ENCODE assay signal across 1 cellular context in genomic region chr3:151675858-151676615, GRCh38.
TF ChIP-seq lines count a peak whose summit lies in the region.

No MANE protein-coding gene starts in this region.

TF ChIP-seq in K562, 482 proteins besides CTCF, POLR2A, EP300 and RAD21 (continued from another document and continues in another):
- peak; percentile 98 for TF ChIP-seq DMBX1 (CRISPR knock-in tag; IDR thresholded peaks at IDR 0.05; ENCODE audit: borderline replicate concordance)
- TF ChIP-seq PTTG1 (tag; IDR thresholded peaks at IDR 0.05; ENCODE audit: low read depth) = peak; percentile 82
- TF ChIP-seq ZNF584 (CRISPR knock-in tag; IDR thresholded peaks at IDR 0.05; ENCODE audit: low read depth) = 0 out of 2 replicates have a peak, but pooled peaks have one; percentile 43
- no peak for TF ChIP-seq POLR2B (IDR thresholded peaks at IDR 0.05; ENCODE audit: low read depth, partially characterized antibody)
- peak; percentile 93; the same call in 1 of the 2 replicates for TF ChIP-seq ZNF311 (CRISPR knock-in tag; IDR thresholded peaks at IDR 0.05)
- TF ChIP-seq, protein P1, sequence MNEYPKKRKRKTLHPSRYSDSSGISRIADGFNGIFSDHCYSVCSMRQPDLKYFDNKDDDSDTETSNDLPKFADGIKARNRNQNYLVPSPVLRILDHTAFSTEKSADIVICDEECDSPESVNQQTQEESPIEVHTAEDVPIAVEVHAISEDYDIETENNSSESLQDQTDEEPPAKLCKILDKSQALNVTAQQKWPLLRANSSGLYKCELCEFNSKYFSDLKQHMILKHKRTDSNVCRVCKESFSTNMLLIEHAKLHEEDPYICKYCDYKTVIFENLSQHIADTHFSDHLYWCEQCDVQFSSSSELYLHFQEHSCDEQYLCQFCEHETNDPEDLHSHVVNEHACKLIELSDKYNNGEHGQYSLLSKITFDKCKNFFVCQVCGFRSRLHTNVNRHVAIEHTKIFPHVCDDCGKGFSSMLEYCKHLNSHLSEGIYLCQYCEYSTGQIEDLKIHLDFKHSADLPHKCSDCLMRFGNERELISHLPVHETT (CRISPR knock-in tag; conservative IDR thresholded peaks at IDR 0.05 in 1 of 2, IDR thresholded peaks at IDR 0.05 in 1 of 2) = peak in 1 of 2 experiments; percentile 92; a peak in 2 of 4 replicates
- TF ChIP-seq CXXC5 (CRISPR knock-in tag; IDR thresholded peaks at IDR 0.05) = peak; percentile 78
- TF ChIP-seq MECOM (CRISPR knock-in tag; IDR thresholded peaks at IDR 0.05) = peak; percentile 59; the same call in 1 of the 2 replicates
- TF ChIP-seq ZNF644 (tag; IDR thresholded peaks at IDR 0.05; ENCODE audit: low read depth) = peak; percentile 93
- TF ChIP-seq CCNT2 (IDR thresholded peaks at IDR 0.05; ENCODE audit: borderline replicate concordance, extremely low read depth, insufficient read length, low read depth, low read length) = no peak
- TF ChIP-seq, protein P2, sequence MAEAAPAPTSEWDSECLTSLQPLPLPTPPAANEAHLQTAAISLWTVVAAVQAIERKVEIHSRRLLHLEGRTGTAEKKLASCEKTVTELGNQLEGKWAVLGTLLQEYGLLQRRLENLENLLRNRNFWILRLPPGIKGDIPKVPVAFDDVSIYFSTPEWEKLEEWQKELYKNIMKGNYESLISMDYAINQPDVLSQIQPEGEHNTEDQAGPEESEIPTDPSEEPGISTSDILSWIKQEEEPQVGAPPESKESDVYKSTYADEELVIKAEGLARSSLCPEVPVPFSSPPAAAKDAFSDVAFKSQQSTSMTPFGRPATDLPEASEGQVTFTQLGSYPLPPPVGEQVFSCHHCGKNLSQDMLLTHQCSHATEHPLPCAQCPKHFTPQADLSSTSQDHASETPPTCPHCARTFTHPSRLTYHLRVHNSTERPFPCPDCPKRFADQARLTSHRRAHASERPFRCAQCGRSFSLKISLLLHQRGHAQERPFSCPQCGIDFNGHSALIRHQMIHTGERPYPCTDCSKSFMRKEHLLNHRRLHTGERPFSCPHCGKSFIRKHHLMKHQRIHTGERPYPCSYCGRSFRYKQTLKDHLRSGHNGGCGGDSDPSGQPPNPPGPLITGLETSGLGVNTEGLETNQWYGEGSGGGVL (CRISPR knock-in tag; IDR thresholded peaks at IDR 0.05) = 0 out of 2 replicates have a peak, but pooled peaks have one; percentile 62
- peak; percentile 33; the same call in 1 of the 2 replicates for TF ChIP-seq CEBPB (tag; IDR thresholded peaks at IDR 0.05)
- TF ChIP-seq NR2C1 (IDR thresholded peaks at IDR 0.05) = no peak
- peak; percentile 80 for TF ChIP-seq NR2C1 (tag; IDR thresholded peaks at IDR 0.05)
- peak; percentile 62; the same call in 1 of the 2 replicates for TF ChIP-seq PTRF (tag; IDR thresholded peaks at IDR 0.05)
- TF ChIP-seq FOS (IDR thresholded peaks at IDR 0.05; ENCODE audit: extremely low read depth, insufficient read length) = no peak
- TF ChIP-seq ZNF175 (CRISPR knock-in tag; IDR thresholded peaks at IDR 0.05; ENCODE audit: low read depth) = peak; percentile 93
- TF ChIP-seq, protein P3, sequence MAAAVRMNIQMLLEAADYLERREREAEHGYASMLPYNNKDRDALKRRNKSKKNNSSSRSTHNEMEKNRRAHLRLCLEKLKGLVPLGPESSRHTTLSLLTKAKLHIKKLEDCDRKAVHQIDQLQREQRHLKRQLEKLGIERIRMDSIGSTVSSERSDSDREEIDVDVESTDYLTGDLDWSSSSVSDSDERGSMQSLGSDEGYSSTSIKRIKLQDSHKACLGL (CRISPR knock-in tag; IDR thresholded peaks at IDR 0.05; ENCODE audit: borderline replicate concordance, poor library complexity, severe bottlenecking) = no peak
- TF ChIP-seq FOXK1 (CRISPR knock-in tag; IDR thresholded peaks at IDR 0.05; ENCODE audit: borderline replicate concordance) = no peak
- TF ChIP-seq ZC3H8 (IDR thresholded peaks at IDR 0.05) = no peak
- peak; percentile 81; the same call in 1 of the 2 replicates for TF ChIP-seq KLF6 (CRISPR knock-in tag; IDR thresholded peaks at IDR 0.05; ENCODE audit: borderline replicate concordance)
- peak; percentile 75 for TF ChIP-seq MEF2D (tag; conservative IDR thresholded peaks at IDR 0.05; ENCODE audit: low read depth)
- TF ChIP-seq NCOA2 (IDR thresholded peaks at IDR 0.05; ENCODE audit: partially characterized antibody in 2 of 2) = no peak
- peak; percentile 88 for TF ChIP-seq ZNF395 (CRISPR knock-in tag; IDR thresholded peaks at IDR 0.05)
- TF ChIP-seq HINFP (tag; conservative IDR thresholded peaks at IDR 0.05; ENCODE audit: low read depth) = peak; percentile 67; the same call in 1 of the 2 replicates
- no peak for TF ChIP-seq ZNF75A (CRISPR knock-in tag; IDR thresholded peaks at IDR 0.05)
- peak; percentile 76; the same call in 1 of the 2 replicates for TF ChIP-seq TEAD2 (tag; IDR thresholded peaks at IDR 0.05)
- TF ChIP-seq, protein P4, sequence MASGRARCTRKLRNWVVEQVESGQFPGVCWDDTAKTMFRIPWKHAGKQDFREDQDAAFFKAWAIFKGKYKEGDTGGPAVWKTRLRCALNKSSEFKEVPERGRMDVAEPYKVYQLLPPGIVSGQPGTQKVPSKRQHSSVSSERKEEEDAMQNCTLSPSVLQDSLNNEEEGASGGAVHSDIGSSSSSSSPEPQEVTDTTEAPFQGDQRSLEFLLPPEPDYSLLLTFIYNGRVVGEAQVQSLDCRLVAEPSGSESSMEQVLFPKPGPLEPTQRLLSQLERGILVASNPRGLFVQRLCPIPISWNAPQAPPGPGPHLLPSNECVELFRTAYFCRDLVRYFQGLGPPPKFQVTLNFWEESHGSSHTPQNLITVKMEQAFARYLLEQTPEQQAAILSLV (tag; IDR thresholded peaks at IDR 0.05) = peak; percentile 50; the same call in 1 of the 2 replicates
- TF ChIP-seq SMAD4 (CRISPR knock-in tag; conservative IDR thresholded peaks at IDR 0.05) = peak; percentile 87
- peak; percentile 88 for TF ChIP-seq ZNF583 (CRISPR knock-in tag; IDR thresholded peaks at IDR 0.05)
- no peak for TF ChIP-seq HMGN3 (IDR thresholded peaks at IDR 0.05; ENCODE audit: borderline replicate concordance, extremely low read depth, insufficient read length, low read depth, low read length)
- peak; percentile 92 for TF ChIP-seq GTF2A2 (tag; IDR thresholded peaks at IDR 0.05)
- TF ChIP-seq ZNF766 (CRISPR knock-in tag; conservative IDR thresholded peaks at IDR 0.05) = peak; percentile 78
- peak; percentile 83; the same call in 1 of the 2 replicates for TF ChIP-seq HSF4 (CRISPR knock-in tag; IDR thresholded peaks at IDR 0.05; ENCODE audit: borderline replicate concordance)
- TF ChIP-seq ZEB2 (IDR thresholded peaks at IDR 0.05) = no peak
- no peak for TF ChIP-seq CEBPG (CRISPR knock-in tag; IDR thresholded peaks at IDR 0.05)
- TF ChIP-seq CEBPG (tag; conservative IDR thresholded peaks at IDR 0.05 in 1 of 2, IDR thresholded peaks at IDR 0.05 in 1 of 2) = 0 out of 4 replicates have a peak, but pooled peaks of 1 of the 2 experiments have one; percentile 15
- TF ChIP-seq ZNF133 (CRISPR knock-in tag; IDR thresholded peaks at IDR 0.05) = no peak
- no peak for TF ChIP-seq JUND (IDR thresholded peaks at IDR 0.05; ENCODE audit: borderline replicate concordance, low read depth, low read length)
- TF ChIP-seq JUND (tag; IDR thresholded peaks at IDR 0.05; ENCODE audit: borderline replicate concordance, low read depth, low read length) = peak; percentile 16; the same call in 1 of the 3 replicates
- 0 out of 2 replicates have a peak, but pooled peaks have one; percentile 25 for TF ChIP-seq ZNF79 (CRISPR knock-in tag; IDR thresholded peaks at IDR 0.05; ENCODE audit: low read depth)
- TF ChIP-seq, protein P5, sequence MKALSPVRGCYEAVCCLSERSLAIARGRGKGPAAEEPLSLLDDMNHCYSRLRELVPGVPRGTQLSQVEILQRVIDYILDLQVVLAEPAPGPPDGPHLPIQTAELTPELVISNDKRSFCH (CRISPR knock-in tag; IDR thresholded peaks at IDR 0.05) = no peak
- TF ChIP-seq, protein P5 (tag; IDR thresholded peaks at IDR 0.05) = peak; percentile 94
- TF ChIP-seq, protein P6, sequence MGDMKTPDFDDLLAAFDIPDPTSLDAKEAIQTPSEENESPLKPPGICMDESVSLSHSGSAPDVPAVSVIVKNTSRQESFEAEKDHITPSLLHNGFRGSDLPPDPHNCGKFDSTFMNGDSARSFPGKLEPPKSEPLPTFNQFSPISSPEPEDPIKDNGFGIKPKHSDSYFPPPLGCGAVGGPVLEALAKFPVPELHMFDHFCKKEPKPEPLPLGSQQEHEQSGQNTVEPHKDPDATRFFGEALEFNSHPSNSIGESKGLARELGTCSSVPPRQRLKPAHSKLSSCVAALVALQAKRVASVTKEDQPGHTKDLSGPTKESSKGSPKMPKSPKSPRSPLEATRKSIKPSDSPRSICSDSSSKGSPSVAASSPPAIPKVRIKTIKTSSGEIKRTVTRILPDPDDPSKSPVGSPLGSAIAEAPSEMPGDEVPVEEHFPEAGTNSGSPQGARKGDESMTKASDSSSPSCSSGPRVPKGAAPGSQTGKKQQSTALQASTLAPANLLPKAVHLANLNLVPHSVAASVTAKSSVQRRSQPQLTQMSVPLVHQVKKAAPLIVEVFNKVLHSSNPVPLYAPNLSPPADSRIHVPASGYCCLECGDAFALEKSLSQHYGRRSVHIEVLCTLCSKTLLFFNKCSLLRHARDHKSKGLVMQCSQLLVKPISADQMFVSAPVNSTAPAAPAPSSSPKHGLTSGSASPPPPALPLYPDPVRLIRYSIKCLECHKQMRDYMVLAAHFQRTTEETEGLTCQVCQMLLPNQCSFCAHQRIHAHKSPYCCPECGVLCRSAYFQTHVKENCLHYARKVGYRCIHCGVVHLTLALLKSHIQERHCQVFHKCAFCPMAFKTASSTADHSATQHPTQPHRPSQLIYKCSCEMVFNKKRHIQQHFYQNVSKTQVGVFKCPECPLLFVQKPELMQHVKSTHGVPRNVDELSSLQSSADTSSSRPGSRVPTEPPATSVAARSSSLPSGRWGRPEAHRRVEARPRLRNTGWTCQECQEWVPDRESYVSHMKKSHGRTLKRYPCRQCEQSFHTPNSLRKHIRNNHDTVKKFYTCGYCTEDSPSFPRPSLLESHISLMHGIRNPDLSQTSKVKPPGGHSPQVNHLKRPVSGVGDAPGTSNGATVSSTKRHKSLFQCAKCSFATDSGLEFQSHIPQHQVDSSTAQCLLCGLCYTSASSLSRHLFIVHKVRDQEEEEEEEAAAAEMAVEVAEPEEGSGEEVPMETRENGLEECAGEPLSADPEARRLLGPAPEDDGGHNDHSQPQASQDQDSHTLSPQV (IDR thresholded peaks at IDR 0.05) = peak; percentile 97
- peak; percentile 65; the same call in 1 of the 2 replicates for TF ChIP-seq KLF13 (tag; IDR thresholded peaks at IDR 0.05; ENCODE audit: borderline replicate concordance, low read depth)
- TF ChIP-seq ZNF41 (CRISPR knock-in tag; conservative IDR thresholded peaks at IDR 0.05) = peak; percentile 78
- TF ChIP-seq ZNF140 (CRISPR knock-in tag; IDR thresholded peaks at IDR 0.05) = 0 out of 2 replicates have a peak, but pooled peaks have one; percentile 48
- TF ChIP-seq, protein P7, sequence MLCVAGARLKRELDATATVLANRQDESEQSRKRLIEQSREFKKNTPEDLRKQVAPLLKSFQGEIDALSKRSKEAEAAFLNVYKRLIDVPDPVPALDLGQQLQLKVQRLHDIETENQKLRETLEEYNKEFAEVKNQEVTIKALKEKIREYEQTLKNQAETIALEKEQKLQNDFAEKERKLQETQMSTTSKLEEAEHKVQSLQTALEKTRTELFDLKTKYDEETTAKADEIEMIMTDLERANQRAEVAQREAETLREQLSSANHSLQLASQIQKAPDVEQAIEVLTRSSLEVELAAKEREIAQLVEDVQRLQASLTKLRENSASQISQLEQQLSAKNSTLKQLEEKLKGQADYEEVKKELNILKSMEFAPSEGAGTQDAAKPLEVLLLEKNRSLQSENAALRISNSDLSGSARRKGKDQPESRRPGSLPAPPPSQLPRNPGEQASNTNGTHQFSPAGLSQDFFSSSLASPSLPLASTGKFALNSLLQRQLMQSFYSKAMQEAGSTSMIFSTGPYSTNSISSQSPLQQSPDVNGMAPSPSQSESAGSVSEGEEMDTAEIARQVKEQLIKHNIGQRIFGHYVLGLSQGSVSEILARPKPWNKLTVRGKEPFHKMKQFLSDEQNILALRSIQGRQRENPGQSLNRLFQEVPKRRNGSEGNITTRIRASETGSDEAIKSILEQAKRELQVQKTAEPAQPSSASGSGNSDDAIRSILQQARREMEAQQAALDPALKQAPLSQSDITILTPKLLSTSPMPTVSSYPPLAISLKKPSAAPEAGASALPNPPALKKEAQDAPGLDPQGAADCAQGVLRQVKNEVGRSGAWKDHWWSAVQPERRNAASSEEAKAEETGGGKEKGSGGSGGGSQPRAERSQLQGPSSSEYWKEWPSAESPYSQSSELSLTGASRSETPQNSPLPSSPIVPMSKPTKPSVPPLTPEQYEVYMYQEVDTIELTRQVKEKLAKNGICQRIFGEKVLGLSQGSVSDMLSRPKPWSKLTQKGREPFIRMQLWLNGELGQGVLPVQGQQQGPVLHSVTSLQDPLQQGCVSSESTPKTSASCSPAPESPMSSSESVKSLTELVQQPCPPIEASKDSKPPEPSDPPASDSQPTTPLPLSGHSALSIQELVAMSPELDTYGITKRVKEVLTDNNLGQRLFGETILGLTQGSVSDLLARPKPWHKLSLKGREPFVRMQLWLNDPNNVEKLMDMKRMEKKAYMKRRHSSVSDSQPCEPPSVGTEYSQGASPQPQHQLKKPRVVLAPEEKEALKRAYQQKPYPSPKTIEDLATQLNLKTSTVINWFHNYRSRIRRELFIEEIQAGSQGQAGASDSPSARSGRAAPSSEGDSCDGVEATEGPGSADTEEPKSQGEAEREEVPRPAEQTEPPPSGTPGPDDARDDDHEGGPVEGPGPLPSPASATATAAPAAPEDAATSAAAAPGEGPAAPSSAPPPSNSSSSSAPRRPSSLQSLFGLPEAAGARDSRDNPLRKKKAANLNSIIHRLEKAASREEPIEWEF (CRISPR knock-in tag; IDR thresholded peaks at IDR 0.05) = 0 out of 2 replicates have a peak, but pooled peaks have one; percentile 51
- no peak for TF ChIP-seq ZC3H4 (CRISPR knock-in tag; IDR thresholded peaks at IDR 0.05; ENCODE audit: borderline replicate concordance)
- TF ChIP-seq NFE2L1 (tag; IDR thresholded peaks at IDR 0.05; ENCODE audit: borderline replicate concordance, low read depth) = 0 out of 2 replicates have a peak, but pooled peaks have one; percentile 10
